19 cellular contexts compared by ENCODE assay signal in genomic region chr3:28316226-28316625, GRCh38. TPM values are rescaled to one million over a fixed set of nuclear protein-coding genes. Genes with fewer than 3 reads are reported as not detected.
DNase-seq lines count a peak whose midpoint lies in the region; ATAC-seq and TF ChIP-seq lines count a peak whose summit lies in the region.
"Had no signal": no experiment of that assay in that cellular context is flagged by ENCODE, and none has a peak within 500 bp of the region (broad histone marks: within the 10 kb centered on the region; RNA-seq: fewer than 3 reads in every experiment).

No MANE protein-coding gene starts in this region.

- no peaks in the 10 kb centered on the region for H3K79me2 ChIP-seq in GM23338 (replicated peaks; ENCODE audit: insufficient read depth)

- TF ChIP-seq CTCF in cardiac fibroblast (IDR thresholded peaks at IDR 0.05; ENCODE audit: low read depth, low read length) (no peak), fibroblast of pulmonary artery (IDR thresholded peaks at IDR 0.05; ENCODE audit: low read length, missing control alignments) (no peak), GM23338 (conservative IDR thresholded peaks at IDR 0.05; ENCODE audit: low read depth in 2 of 2) (no peak)

- H3K4me3 Mint-ChIP-seq in stimulated activated effector memory CD8-positive, alpha-beta T cell treated with anti-CD3 and anti-CD28 coated beads, Interleukin-12 subunit alpha, Interleukin-12 subunit beta, amount 100 ng/mL, for 72 hours, result no peak overlapping the region
- H3K4me3 Mint-ChIP-seq in GM23338, result no peak overlapping the region
- H3K4me3 Mint-ChIP-seq: CD14-positive monocyte; CD4-positive, alpha-beta T cell had no signal

- no peak overlapping the region for H2AFZ ChIP-seq in GM23338

- no peaks in the 10 kb centered on the region for H3K27me3 Mint-ChIP-seq in GM23338 (ENCODE audit: insufficient read depth, low read depth, poor library complexity)
- H3K27me3 Mint-ChIP-seq: CD4-positive, alpha-beta T cell; CD8-positive, alpha-beta memory T cell had no signal

- H3K9me2 ChIP-seq in GM23338 (ENCODE audit: insufficient read depth), result no peaks in the 10 kb centered on the region

- no peaks in the 10 kb centered on the region for H3K4me1 ChIP-seq in GM23338 (ENCODE audit: insufficient read depth)
- H3K4me1 ChIP-seq: BE2C had no signal

- no peak overlapping the region for H3K27ac ChIP-seq in GM23338 (ENCODE audit: low read depth)
- H3K27ac ChIP-seq: BLaER1 treated with 17β-estradiol and CSF1 and Interleukin-3, amounts not matched to agents 10 nM and 100 nM had no signal

- no peaks in the 10 kb centered on the region for H3K9me3 Mint-ChIP-seq in stimulated activated effector memory CD8-positive, alpha-beta T cell treated with anti-CD3 and anti-CD28 coated beads, Interleukin-12 subunit alpha, Interleukin-12 subunit beta, amount 100 ng/mL, for 72 hours
- no peaks in the 10 kb centered on the region for H3K9me3 Mint-ChIP-seq in GM23338
- H3K9me3 Mint-ChIP-seq: CD4-positive, alpha-beta T cell; CD8-positive, alpha-beta memory T cell had no signal

- ATAC-seq in stimulated activated effector memory CD8-positive, alpha-beta T cell treated with anti-CD3 and anti-CD28 coated beads, Interleukin-12 subunit alpha, Interleukin-12 subunit beta, amount 100 ng/mL, for 72 hours, result no peak
- no peak for ATAC-seq in GM23338
- no peak for ATAC-seq in HG03045 (IDR thresholded peaks at IDR 0.05; ENCODE audit: unreplicated experiment)

- peak overlapping the region; percentile 1 for H3K27ac Mint-ChIP-seq in stimulated activated effector memory CD8-positive, alpha-beta T cell treated with anti-CD3 and anti-CD28 coated beads, Interleukin-12 subunit alpha, Interleukin-12 subunit beta, amount 100 ng/mL, for 72 hours
- H3K27ac Mint-ChIP-seq in GM23338, result no peak overlapping the region
- H3K27ac Mint-ChIP-seq: CD14-positive monocyte; CD4-positive, alpha-beta T cell had no signal

- H3K4me2 ChIP-seq in GM23338, result no peak overlapping the region
- H3K4me2 ChIP-seq: BLaER1 treated with 17β-estradiol and CSF1 and Interleukin-3, amounts not matched to agents 10 nM and 100 nM had no signal

- no peak overlapping the region for H3K4me3 ChIP-seq in cardiac fibroblast (replicated peaks in 1 of 2; ENCODE audit: low read depth in 2 of 2, low read length in 2 of 2)
- H3K4me3 ChIP-seq in fibroblast of pulmonary artery (replicated peaks; ENCODE audit: low read depth, low read length), result no peak overlapping the region
- H3K4me3 ChIP-seq in GM23338, result no peak overlapping the region
- H3K4me3 ChIP-seq: BLaER1 treated with 17β-estradiol and CSF1 and Interleukin-3, amounts not matched to agents 10 nM and 100 nM had no signal

- H3K4me1 Mint-ChIP-seq in stimulated activated effector memory CD8-positive, alpha-beta T cell treated with anti-CD3 and anti-CD28 coated beads, Interleukin-12 subunit alpha, Interleukin-12 subunit beta, amount 100 ng/mL, for 72 hours, result peaks cover 38% of the 10 kb centered on the region
- H3K4me1 Mint-ChIP-seq in GM23338, result peaks cover 5% of the 10 kb centered on the region; the same call in 1 of the 3 replicates
- H3K4me1 Mint-ChIP-seq: CD14-positive monocyte had no signal

- no peaks in the 10 kb centered on the region for H3F3A ChIP-seq in GM23338 (replicated peaks; ENCODE audit: low read depth)

- H3K36me3 ChIP-seq in GM23338 (ENCODE audit: insufficient read depth), result no peaks in the 10 kb centered on the region
- H3K36me3 ChIP-seq: BE2C had no signal

- H3K36me3 Mint-ChIP-seq in stimulated activated effector memory CD8-positive, alpha-beta T cell treated with anti-CD3 and anti-CD28 coated beads, Interleukin-12 subunit alpha, Interleukin-12 subunit beta, amount 100 ng/mL, for 72 hours, result peaks cover 42% of the 10 kb centered on the region
- H3K36me3 Mint-ChIP-seq in GM23338 (ENCODE audit: low read depth), result no peaks in the 10 kb centered on the region; the same call in 2 of the 3 replicates

- no peaks in the 10 kb centered on the region for H3K27me3 ChIP-seq in GM23338 (ENCODE audit: insufficient read depth)
- H3K27me3 ChIP-seq: BE2C; BLaER1 treated with 17β-estradiol and CSF1 and Interleukin-3, amounts not matched to agents 10 nM and 100 nM had no signal

- DNase-seq in amniotic epithelial cell (ENCODE audit: low read depth) (peak; percentile 83), cardiac fibroblast (ENCODE audit: low read depth in 2 of 2) (peak; percentile 26 to 49), fibroblast of pulmonary artery (ENCODE audit: low read depth) (peak; percentile 33), GM23338 (ENCODE audit: low spot score) (no peak), A172 (ENCODE audit: low spot score) (no peak)
- DNase-seq in stimulated activated effector memory CD8-positive, alpha-beta T cell treated with anti-CD3 and anti-CD28 coated beads, Interleukin-12 subunit alpha, Interleukin-12 subunit beta, amount 100 ng/mL, for 72 hours (ENCODE audit: low spot score in 2 of 2), result no peak
- DNase-seq: AML-193; BE2C; CD4-positive, alpha-beta T cell; CD8-positive, alpha-beta memory T cell; DMS 273 treated with DMSO at 0.1 percent for 48 hours; DMS79; EL; GF-D8; H7; HCEC 1CT had no signal

- no peaks in the 10 kb centered on the region; the same call in 1 of the 2 replicates for H4K20me1 ChIP-seq in GM23338 (replicated peaks; ENCODE audit: insufficient read depth)
- H4K20me1 ChIP-seq: BLaER1 treated with 17β-estradiol and CSF1 and Interleukin-3, amounts not matched to agents 10 nM and 100 nM had no signal

TF ChIP-seq in GM23338, 12 proteins besides CTCF, POLR2A, EP300 and RAD21:
- no peak for TF ChIP-seq ZNF114 (CRISPR knock-in tag; IDR thresholded peaks at IDR 0.05)
- TF ChIP-seq ZNF331 (CRISPR knock-in tag; IDR thresholded peaks at IDR 0.05; ENCODE audit: low read depth), result no peak
- no peak for TF ChIP-seq POLR2AphosphoS5 (IDR thresholded peaks at IDR 0.05; ENCODE audit: low read depth)
- TF ChIP-seq ETS1 (IDR thresholded peaks at IDR 0.05), result no peak

RNA-seq across cellular contexts. Expression of gene ZCWPW2, which starts 32.3 kb away (rescaled TPM):
- not detected in 2 replicates for total RNA-seq in GM23338 (2014; rRNA removed; shearing (Covaris generic))
- polyA plus RNA-seq in GM23338 (2016; fragmentation: Nextera tagmentation; extraction: Ambion mirVana), result 0.55 and 0.78 TPM in 2 replicates
- not detected in 2 replicates for total RNA-seq in A172 (2014; rRNA removed; shearing (Covaris generic))

RNA-seq across cellular contexts. Expression of gene AZI2, which starts 32.4 kb away (rescaled TPM):
- total RNA-seq in GM23338 (2014; rRNA removed; shearing (Covaris generic)), result 18.6 and 24.5 TPM in 2 replicates
- 27.9 and 28.6 TPM in 2 replicates for polyA plus RNA-seq in GM23338 (2016; fragmentation: Nextera tagmentation; extraction: Ambion mirVana)
- total RNA-seq in A172 (2014; rRNA removed; shearing (Covaris generic)), result 51.7 and 61.2 TPM in 2 replicates

Comparison
In these comparisons a context has a peak if more than half of its experiments do, and no peak if none do; other contexts are left out.
1. DNase-seq: peak in amniotic epithelial cell (single experiment), cardiac fibroblast (2 of 2) and fibroblast of pulmonary artery (single experiment); none in stimulated activated effector memory CD8-positive, alpha-beta T cell treated with anti-CD3 and anti-CD28 coated beads, Interleukin-12 subunit alpha, Interleukin-12 subunit beta, amount 100 ng/mL, for 72 hours (0 of 2), GM23338 (single experiment) and A172 (single experiment).